In the genomic region with DNA sequence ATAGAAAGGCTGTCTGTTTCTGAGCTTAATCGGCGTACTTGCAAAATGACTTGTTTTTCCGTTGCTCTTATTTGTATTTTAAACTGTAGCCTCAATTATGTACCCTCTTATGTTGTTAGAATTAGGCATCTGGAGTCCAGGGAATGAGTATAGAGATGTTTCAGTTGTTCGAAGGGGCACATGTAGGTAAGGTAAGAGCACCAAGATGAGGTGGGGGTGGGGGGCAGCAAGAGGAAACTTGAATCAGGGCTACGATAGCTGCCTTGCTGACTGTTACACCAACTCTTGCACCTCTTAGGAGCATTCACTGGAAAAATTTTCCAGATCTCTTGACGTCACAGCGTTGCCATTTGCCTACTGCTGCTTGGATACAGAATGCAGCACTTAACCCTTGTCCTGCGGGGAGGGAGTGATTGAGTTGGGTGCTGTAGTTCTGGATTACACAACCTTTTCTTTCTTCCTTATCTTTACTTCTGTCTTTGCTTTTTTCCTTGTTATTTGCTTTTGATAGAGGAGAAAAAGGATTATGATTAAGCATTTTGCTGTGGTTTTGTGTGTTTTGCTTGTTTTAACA, we compare ENCODE assay signal across 1 cellular context.
TF ChIP-seq lines count a peak whose summit lies in the region.

No MANE protein-coding gene starts in this region.

TF ChIP-seq in HepG2, 621 proteins besides CTCF, POLR2A, EP300 and RAD21 (continued from another document and continues in another):
- TF ChIP-seq THAP11 (CRISPR knock-in tag; IDR thresholded peaks at IDR 0.05) (peak; percentile 37; the same call in 1 of the 2 replicates), BCL6 (CRISPR knock-in tag; IDR thresholded peaks at IDR 0.05) (peak; percentile 64), POLR2G (IDR thresholded peaks at IDR 0.05; ENCODE audit: low read depth, low read length) (peak; percentile 60), RBAK (CRISPR knock-in tag; IDR thresholded peaks at IDR 0.05) (peak; percentile 98), SP1 (IDR thresholded peaks at IDR 0.05) (no peak), SP1 (CRISPR knock-in tag; IDR thresholded peaks at IDR 0.05) (no peak), DMAP1 (CRISPR knock-in tag; IDR thresholded peaks at IDR 0.05) (no peak; the same call in none of the 2 replicates), BRF2 (CRISPR knock-in tag; IDR thresholded peaks at IDR 0.05) (no peak), JUNB (CRISPR knock-in tag; IDR thresholded peaks at IDR 0.05; ENCODE audit: borderline replicate concordance) (no peak), MBD4 (IDR thresholded peaks at IDR 0.05; ENCODE audit: borderline replicate concordance, low read length) (0 out of 2 replicates have a peak, but pooled peaks have one; percentile 23), GATAD2A (CRISPR knock-in tag; IDR thresholded peaks at IDR 0.05) (peak; percentile 78), KLF15 (CRISPR knock-in tag; IDR thresholded peaks at IDR 0.05; ENCODE audit: borderline replicate concordance) (no peak), ASH2L (IDR thresholded peaks at IDR 0.05; ENCODE audit: insufficient read length, low read depth, low read length) (peak; percentile 19), KAT7 (CRISPR knock-in tag; IDR thresholded peaks at IDR 0.05; ENCODE audit: borderline replicate concordance) (peak; percentile 79; the same call in 1 of the 2 replicates), ZBTB21 (CRISPR knock-in tag; IDR thresholded peaks at IDR 0.05) (peak; percentile 77), THYN1 (CRISPR knock-in tag; IDR thresholded peaks at IDR 0.05; ENCODE audit: borderline replicate concordance, low read depth) (no peak), ZNF550 (CRISPR knock-in tag; IDR thresholded peaks at IDR 0.05; ENCODE audit: borderline replicate concordance) (no peak), RBFOX2 (IDR thresholded peaks at IDR 0.05; ENCODE audit: low read depth, low read length) (peak; percentile 78), ZNF678 (CRISPR knock-in tag; IDR thresholded peaks at IDR 0.05) (no peak), IRF2 (CRISPR knock-in tag; IDR thresholded peaks at IDR 0.05) (0 out of 2 replicates have a peak, but pooled peaks have one; percentile 27), HIC2 (CRISPR knock-in tag; IDR thresholded peaks at IDR 0.05; ENCODE audit: low read depth) (no peak), ADNP (CRISPR knock-in tag; IDR thresholded peaks at IDR 0.05) (no peak), ZFP36L1 (CRISPR knock-in tag; IDR thresholded peaks at IDR 0.05) (no peak), SIX1 (CRISPR knock-in tag; IDR thresholded peaks at IDR 0.05; ENCODE audit: borderline replicate concordance) (peak; percentile 56; the same call in 1 of the 2 replicates), MLLT10 (CRISPR knock-in tag; IDR thresholded peaks at IDR 0.05) (no peak), PAF1 (CRISPR knock-in tag; IDR thresholded peaks at IDR 0.05) (0 out of 2 replicates have a peak, but pooled peaks have one; percentile 39), GFI1 (CRISPR knock-in tag; IDR thresholded peaks at IDR 0.05; ENCODE audit: borderline replicate concordance) (peak; percentile 80; the same call in 1 of the 2 replicates), NR1H2 (CRISPR knock-in tag; IDR thresholded peaks at IDR 0.05; ENCODE audit: borderline replicate concordance, low read depth) (no peak), FOXJ3 (CRISPR knock-in tag; IDR thresholded peaks at IDR 0.05; ENCODE audit: borderline replicate concordance) (peak; percentile 43; the same call in 1 of the 2 replicates), ZZZ3 (CRISPR knock-in tag; IDR thresholded peaks at IDR 0.05; ENCODE audit: borderline replicate concordance) (no peak), ZNF251 (CRISPR knock-in tag; IDR thresholded peaks at IDR 0.05) (no peak), ZNF350 (CRISPR knock-in tag; IDR thresholded peaks at IDR 0.05; ENCODE audit: borderline replicate concordance, low read depth) (peak; percentile 25; the same call in 1 of the 2 replicates), PPARG (CRISPR knock-in tag; conservative IDR thresholded peaks at IDR 0.05) (0 out of 2 replicates have a peak, but pooled peaks have one; percentile 26), HMG20A (CRISPR knock-in tag; IDR thresholded peaks at IDR 0.05; ENCODE audit: borderline replicate concordance) (peak; percentile 38; the same call in 1 of the 2 replicates), BRD4 (CRISPR knock-in tag; IDR thresholded peaks at IDR 0.05) (0 out of 2 replicates have a peak, but pooled peaks have one; percentile 18), NKX3-1 (CRISPR knock-in tag; IDR thresholded peaks at IDR 0.05) (0 out of 2 replicates have a peak, but pooled peaks have one; percentile 10), ZNF7 (CRISPR knock-in tag; IDR thresholded peaks at IDR 0.05) (no peak), PHF21A (CRISPR knock-in tag; IDR thresholded peaks at IDR 0.05) (peak; percentile 34; the same call in 1 of the 2 replicates), RFXANK (CRISPR knock-in tag; IDR thresholded peaks at IDR 0.05) (peak; percentile 28; the same call in 1 of the 2 replicates), MIXL1 (CRISPR knock-in tag; IDR thresholded peaks at IDR 0.05) (peak; percentile 25), NFKB2 (CRISPR knock-in tag; IDR thresholded peaks at IDR 0.05; ENCODE audit: borderline replicate concordance) (no peak), NR2F6 (IDR thresholded peaks at IDR 0.05) (no peak; the same call in 1 of the 2 replicates), NR2F6 (CRISPR knock-in tag; IDR thresholded peaks at IDR 0.05) (peak; percentile 43), RERE (CRISPR knock-in tag; IDR thresholded peaks at IDR 0.05; ENCODE audit: low read depth) (peak; percentile 34; the same call in 1 of the 2 replicates)
- TF ChIP-seq, protein P1, sequence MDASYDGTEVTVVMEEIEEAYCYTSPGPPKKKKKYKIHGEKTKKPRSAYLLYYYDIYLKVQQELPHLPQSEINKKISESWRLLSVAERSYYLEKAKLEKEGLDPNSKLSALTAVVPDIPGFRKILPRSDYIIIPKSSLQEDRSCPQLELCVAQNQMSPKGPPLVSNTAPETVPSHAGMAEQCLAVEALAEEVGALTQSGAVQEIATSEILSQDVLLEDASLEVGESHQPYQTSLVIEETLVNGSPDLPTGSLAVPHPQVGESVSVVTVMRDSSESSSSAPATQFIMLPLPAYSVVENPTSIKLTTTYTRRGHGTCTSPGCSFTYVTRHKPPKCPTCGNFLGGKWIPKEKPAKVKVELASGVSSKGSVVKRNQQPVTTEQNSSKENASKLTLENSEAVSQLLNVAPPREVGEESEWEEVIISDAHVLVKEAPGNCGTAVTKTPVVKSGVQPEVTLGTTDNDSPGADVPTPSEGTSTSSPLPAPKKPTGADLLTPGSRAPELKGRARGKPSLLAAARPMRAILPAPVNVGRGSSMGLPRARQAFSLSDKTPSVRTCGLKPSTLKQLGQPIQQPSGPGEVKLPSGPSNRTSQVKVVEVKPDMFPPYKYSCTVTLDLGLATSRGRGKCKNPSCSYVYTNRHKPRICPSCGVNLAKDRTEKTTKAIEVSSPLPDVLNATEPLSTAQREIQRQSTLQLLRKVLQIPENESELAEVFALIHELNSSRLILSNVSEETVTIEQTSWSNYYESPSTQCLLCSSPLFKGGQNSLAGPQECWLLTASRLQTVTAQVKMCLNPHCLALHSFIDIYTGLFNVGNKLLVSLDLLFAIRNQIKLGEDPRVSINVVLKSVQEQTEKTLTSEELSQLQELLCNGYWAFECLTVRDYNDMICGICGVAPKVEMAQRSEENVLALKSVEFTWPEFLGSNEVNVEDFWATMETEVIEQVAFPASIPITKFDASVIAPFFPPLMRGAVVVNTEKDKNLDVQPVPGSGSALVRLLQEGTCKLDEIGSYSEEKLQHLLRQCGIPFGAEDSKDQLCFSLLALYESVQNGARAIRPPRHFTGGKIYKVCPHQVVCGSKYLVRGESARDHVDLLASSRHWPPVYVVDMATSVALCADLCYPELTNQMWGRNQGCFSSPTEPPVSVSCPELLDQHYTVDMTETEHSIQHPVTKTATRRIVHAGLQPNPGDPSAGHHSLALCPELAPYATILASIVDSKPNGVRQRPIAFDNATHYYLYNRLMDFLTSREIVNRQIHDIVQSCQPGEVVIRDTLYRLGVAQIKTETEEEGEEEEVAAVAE (CRISPR knock-in tag; IDR thresholded peaks at IDR 0.05; ENCODE audit: borderline replicate concordance): peak; percentile 37; the same call in 1 of the 2 replicates
- TF ChIP-seq, protein P2, sequence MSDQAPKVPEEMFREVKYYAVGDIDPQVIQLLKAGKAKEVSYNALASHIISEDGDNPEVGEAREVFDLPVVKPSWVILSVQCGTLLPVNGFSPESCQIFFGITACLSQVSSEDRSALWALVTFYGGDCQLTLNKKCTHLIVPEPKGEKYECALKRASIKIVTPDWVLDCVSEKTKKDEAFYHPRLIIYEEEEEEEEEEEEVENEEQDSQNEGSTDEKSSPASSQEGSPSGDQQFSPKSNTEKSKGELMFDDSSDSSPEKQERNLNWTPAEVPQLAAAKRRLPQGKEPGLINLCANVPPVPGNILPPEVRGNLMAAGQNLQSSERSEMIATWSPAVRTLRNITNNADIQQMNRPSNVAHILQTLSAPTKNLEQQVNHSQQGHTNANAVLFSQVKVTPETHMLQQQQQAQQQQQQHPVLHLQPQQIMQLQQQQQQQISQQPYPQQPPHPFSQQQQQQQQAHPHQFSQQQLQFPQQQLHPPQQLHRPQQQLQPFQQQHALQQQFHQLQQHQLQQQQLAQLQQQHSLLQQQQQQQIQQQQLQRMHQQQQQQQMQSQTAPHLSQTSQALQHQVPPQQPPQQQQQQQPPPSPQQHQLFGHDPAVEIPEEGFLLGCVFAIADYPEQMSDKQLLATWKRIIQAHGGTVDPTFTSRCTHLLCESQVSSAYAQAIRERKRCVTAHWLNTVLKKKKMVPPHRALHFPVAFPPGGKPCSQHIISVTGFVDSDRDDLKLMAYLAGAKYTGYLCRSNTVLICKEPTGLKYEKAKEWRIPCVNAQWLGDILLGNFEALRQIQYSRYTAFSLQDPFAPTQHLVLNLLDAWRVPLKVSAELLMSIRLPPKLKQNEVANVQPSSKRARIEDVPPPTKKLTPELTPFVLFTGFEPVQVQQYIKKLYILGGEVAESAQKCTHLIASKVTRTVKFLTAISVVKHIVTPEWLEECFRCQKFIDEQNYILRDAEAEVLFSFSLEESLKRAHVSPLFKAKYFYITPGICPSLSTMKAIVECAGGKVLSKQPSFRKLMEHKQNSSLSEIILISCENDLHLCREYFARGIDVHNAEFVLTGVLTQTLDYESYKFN (CRISPR knock-in tag; conservative IDR thresholded peaks at IDR 0.05): peak; percentile 51; the same call in 1 of the 2 replicates
